In genomic region chr22:24179478-24180210, GRCh38 we compare ENCODE assay signal across 22 cellular contexts. TPM values are rescaled to one million over a fixed set of nuclear protein-coding genes. Genes with fewer than 3 reads are reported as not detected.
DNase-seq lines count a peak whose midpoint lies in the region; ATAC-seq and TF ChIP-seq lines count a peak whose summit lies in the region.
"Had no signal": no experiment of that assay in that cellular context is flagged by ENCODE, and none has a peak within 500 bp of the region (broad histone marks: within the 10 kb centered on the region; RNA-seq: fewer than 3 reads in every experiment).

No MANE protein-coding gene starts in this region.

- peaks cover 2% of the 10 kb centered on the region for H3K4me1 ChIP-seq in right cardiac atrium (ENCODE audit: control insufficient read depth, insufficient read depth, low read length)
- peaks cover 0 to 25% (median 0%) of the 10 kb centered on the region in 4 donors for H3K4me1 ChIP-seq in Peyer's patch
- H3K4me1 ChIP-seq: pancreas had no signal

- intact Hi-C loops in right cardiac atrium (cut with DNase I) = loop anchor here in 3 of 4 donors (5.0 kb wide), 2 partner anchors 72 to 77 kb away; no protein-coding TSS in a partner anchor

- TF ChIP-seq CTCF in Peyer's patch (IDR thresholded peaks at IDR 0.05) = no peak

- H3K4me3 ChIP-seq in right cardiac atrium (ENCODE audit: low read length) (no peak overlapping the region), Peyer's patch (no peak overlapping the region)
- H3K4me3 ChIP-seq: adrenal gland, GM23248, pancreas had no signal

- H3K27me3 Mint-ChIP-seq in activated naive CD4-positive, alpha-beta T cell treated with anti-CD3 and anti-CD28 coated beads, Interleukin-2, amount 10 ng/mL, durations not matched to agents 7 days and 5 days = no peaks in the 10 kb centered on the region
- H3K27me3 Mint-ChIP-seq in central memory CD8-positive, alpha-beta T cell = no peaks in the 10 kb centered on the region
- no peaks in the 10 kb centered on the region for H3K27me3 Mint-ChIP-seq in stimulated activated naive B cell treated with anti-CD40 and anti-IgM and Interleukin-4, amounts not matched to agents 10 μg/mL and 1 μg/mL and 100 μg/mL, for 72 hours
- H3K27me3 Mint-ChIP-seq: activated B cell treated with CpG ODN at 0.5 μM for 24 hours had no signal

- peaks cover 6% of the 10 kb centered on the region for H3K36me3 Mint-ChIP-seq in activated naive CD4-positive, alpha-beta T cell treated with anti-CD3 and anti-CD28 coated beads, Interleukin-2, amount 10 ng/mL, durations not matched to agents 7 days and 5 days
- peaks cover 19% of the 10 kb centered on the region for H3K36me3 Mint-ChIP-seq in central memory CD8-positive, alpha-beta T cell (ENCODE audit: insufficient read depth)
- H3K36me3 Mint-ChIP-seq in stimulated activated naive B cell treated with anti-CD40 and anti-IgM and Interleukin-4, amounts not matched to agents 10 μg/mL and 1 μg/mL and 100 μg/mL, for 72 hours = peaks cover 14 to 17% of the 10 kb centered on the region in 2 donors

- H3K27ac Mint-ChIP-seq in activated naive CD4-positive, alpha-beta T cell treated with anti-CD3 and anti-CD28 coated beads, Interleukin-2, amount 10 ng/mL, durations not matched to agents 7 days and 5 days = peak overlapping the region; percentile 37
- peak overlapping the region; percentile 84 for H3K27ac Mint-ChIP-seq in central memory CD8-positive, alpha-beta T cell (ENCODE audit: low read depth)
- H3K27ac Mint-ChIP-seq in stimulated activated naive B cell treated with anti-CD40 and anti-IgM and Interleukin-4, amounts not matched to agents 10 μg/mL and 1 μg/mL and 100 μg/mL, for 72 hours = peak overlapping the region; percentile 56
- H3K27ac Mint-ChIP-seq: activated B cell treated with CpG ODN at 0.5 μM for 24 hours; activated T-helper 2 cell treated with anti-CD3 and anti-CD28 coated beads, Interferon-gamma antibody, Interleukin-2, Interleukin-4, amounts not matched to agents 10 μg/mL and 5 μg/mL and 100 μg/mL, durations not matched to agents 14 hours and 24 hours and 36 hours had no signal

- H3K27me3 ChIP-seq in right cardiac atrium (ENCODE audit: control insufficient read depth, insufficient read depth) = no peaks in the 10 kb centered on the region
- H3K27me3 ChIP-seq in Peyer's patch = no peaks in the 10 kb centered on the region
- H3K27me3 ChIP-seq: adrenal gland, pancreas had no signal

- H3K27ac ChIP-seq in right cardiac atrium (ENCODE audit: low read length) (no peak overlapping the region), Peyer's patch (no peak overlapping the region)
- H3K27ac ChIP-seq: GM23248, pancreas had no signal

- DNase-seq in activated naive CD4-positive, alpha-beta T cell treated with anti-CD3 and anti-CD28 coated beads, Interleukin-2, amount 10 ng/mL, durations not matched to agents 7 days and 5 days = no peak
- DNase-seq in activated naive CD4-positive, alpha-beta T cell (lab: John Stamatoyannopoulos, UW) = no peak
- no peak for DNase-seq in central memory CD8-positive, alpha-beta T cell (ENCODE audit: low spot score in 2 of 2)
- peak in 2 of 3 donors; percentile 47 to 50 for DNase-seq in right cardiac atrium
- no peak for DNase-seq in stimulated activated naive B cell treated with anti-CD40 and anti-IgM and Interleukin-4, amounts not matched to agents 10 μg/mL and 1 μg/mL and 100 μg/mL, for 72 hours
- DNase-seq in Peyer's patch = no peak
- DNase-seq: 8988T; activated B cell treated with CpG ODN at 0.5 μM for 24 hours; activated CD8-positive, alpha-beta memory T cell treated with anti-CD3 and anti-CD28 coated beads, Interleukin-2, amount 50 U/mL, for 4 hours; adrenal gland; cortex of kidney; DMS153; GM23248; NCI-H1105 treated with DMSO at 0.1 percent for 48 hours; NCI-H2029 treated with DMSO at 0.1 percent for 48 hours; NCI-H446; OCI-M1; SHP77 treated with DMSO at 0.1 percent for 48 hours had no signal

- CTCF ChIA-PET in activated naive CD4-positive, alpha-beta T cell treated with anti-CD3 and anti-CD28 coated beads, Interleukin-2, amount 10 ng/mL, durations not matched to agents 7 days and 5 days (lab: Charles Lee) = interaction anchor here (0.7 to 1.3 kb wide), 7 partner anchors 9 to 195 kb away, joined by 3 to 5 read pairs (median 4); no protein-coding TSS in a partner anchor

- H3K9me3 Mint-ChIP-seq in activated naive CD4-positive, alpha-beta T cell treated with anti-CD3 and anti-CD28 coated beads, Interleukin-2, amount 10 ng/mL, durations not matched to agents 7 days and 5 days = no peaks in the 10 kb centered on the region
- no peaks in the 10 kb centered on the region for H3K9me3 Mint-ChIP-seq in central memory CD8-positive, alpha-beta T cell
- H3K9me3 Mint-ChIP-seq in stimulated activated naive B cell treated with anti-CD40 and anti-IgM and Interleukin-4, amounts not matched to agents 10 μg/mL and 1 μg/mL and 100 μg/mL, for 72 hours = no peaks in the 10 kb centered on the region
- H3K9me3 Mint-ChIP-seq: activated B cell treated with CpG ODN at 0.5 μM for 24 hours; activated T-helper 2 cell treated with anti-CD3 and anti-CD28 coated beads, Interferon-gamma antibody, Interleukin-2, Interleukin-4, amounts not matched to agents 10 μg/mL and 5 μg/mL and 100 μg/mL, durations not matched to agents 14 hours and 24 hours and 36 hours had no signal

- H3K4me3 Mint-ChIP-seq in activated naive CD4-positive, alpha-beta T cell treated with anti-CD3 and anti-CD28 coated beads, Interleukin-2, amount 10 ng/mL, durations not matched to agents 7 days and 5 days = no peak overlapping the region
- H3K4me3 Mint-ChIP-seq in central memory CD8-positive, alpha-beta T cell = no peak overlapping the region
- no peak overlapping the region for H3K4me3 Mint-ChIP-seq in stimulated activated naive B cell treated with anti-CD40 and anti-IgM and Interleukin-4, amounts not matched to agents 10 μg/mL and 1 μg/mL and 100 μg/mL, for 72 hours
- H3K4me3 Mint-ChIP-seq: activated B cell treated with CpG ODN at 0.5 μM for 24 hours had no signal

- ATAC-seq in central memory CD8-positive, alpha-beta T cell (replicated peaks; ENCODE audit: extremely low read depth, poor library complexity, severe bottlenecking) = no peak
- no peak for ATAC-seq in right cardiac atrium
- no peak for ATAC-seq in stimulated activated naive B cell treated with anti-CD40 and anti-IgM and Interleukin-4, amounts not matched to agents 10 μg/mL and 1 μg/mL and 100 μg/mL, for 72 hours (replicated peaks)
- ATAC-seq in HG02870 (IDR thresholded peaks at IDR 0.05; ENCODE audit: unreplicated experiment) = no peak
- no peak for ATAC-seq in GM21360 (IDR thresholded peaks at IDR 0.05; ENCODE audit: unreplicated experiment)

- WGBS in right cardiac atrium = 74% methylated on average over 17 of the region's 17 CpGs

- no peaks in the 10 kb centered on the region for H3K4me1 Mint-ChIP-seq in activated naive CD4-positive, alpha-beta T cell treated with anti-CD3 and anti-CD28 coated beads, Interleukin-2, amount 10 ng/mL, durations not matched to agents 7 days and 5 days
- H3K4me1 Mint-ChIP-seq in central memory CD8-positive, alpha-beta T cell = no peaks in the 10 kb centered on the region
- peaks cover 9 to 17% of the 10 kb centered on the region in 2 donors for H3K4me1 Mint-ChIP-seq in stimulated activated naive B cell treated with anti-CD40 and anti-IgM and Interleukin-4, amounts not matched to agents 10 μg/mL and 1 μg/mL and 100 μg/mL, for 72 hours

- TF ChIP-seq POLR2A in Peyer's patch (IDR thresholded peaks at IDR 0.05) = no peak

- H3K36me3 ChIP-seq in Peyer's patch = peaks cover 0 to 33% (median 0%) of the 10 kb centered on the region in 3 donors
- H3K36me3 ChIP-seq: pancreas had no signal

- H3K9me3 ChIP-seq in right cardiac atrium (ENCODE audit: control insufficient read depth, low read length) (no peaks in the 10 kb centered on the region), Peyer's patch (no peaks in the 10 kb centered on the region)
- H3K9me3 ChIP-seq: adrenal gland, pancreas had no signal

RNA-seq across cellular contexts. Expression of gene SUSD2, which starts 1.6 kb away (rescaled TPM):
- total RNA-seq in right cardiac atrium = 1 to 10 TPM; 6.2 to 7.4 (median 7.3) TPM
- polyA plus RNA-seq in right cardiac atrium = 6.7 TPM
- 100 to 1,000 TPM in 2 of 4 donors, 10 to 100 TPM in 2; 10.7 to 367 (median 209) TPM for total RNA-seq in Peyer's patch
- total RNA-seq: GM23248 had no signal

Comparison
In these comparisons a context has a peak if more than half of its experiments do, and no peak if none do; other contexts are left out.
1. DNase-seq: peak in right cardiac atrium (2 of 3); none in activated naive CD4-positive, alpha-beta T cell treated with anti-CD3 and anti-CD28 coated beads, Interleukin-2, amount 10 ng/mL, durations not matched to agents 7 days and 5 days (single experiment), activated naive CD4-positive, alpha-beta T cell (0 of 4), central memory CD8-positive, alpha-beta T cell (0 of 2), stimulated activated naive B cell treated with anti-CD40 and anti-IgM and Interleukin-4, amounts not matched to agents 10 μg/mL and 1 μg/mL and 100 μg/mL, for 72 hours (single experiment) and Peyer's patch (0 of 3).
2. Peak in every context shown above with its lines, with median percentiles within 50 percentile points of each other: H3K27ac Mint-ChIP-seq.